2 cellular contexts compared by ENCODE assay signal in the genomic region with DNA sequence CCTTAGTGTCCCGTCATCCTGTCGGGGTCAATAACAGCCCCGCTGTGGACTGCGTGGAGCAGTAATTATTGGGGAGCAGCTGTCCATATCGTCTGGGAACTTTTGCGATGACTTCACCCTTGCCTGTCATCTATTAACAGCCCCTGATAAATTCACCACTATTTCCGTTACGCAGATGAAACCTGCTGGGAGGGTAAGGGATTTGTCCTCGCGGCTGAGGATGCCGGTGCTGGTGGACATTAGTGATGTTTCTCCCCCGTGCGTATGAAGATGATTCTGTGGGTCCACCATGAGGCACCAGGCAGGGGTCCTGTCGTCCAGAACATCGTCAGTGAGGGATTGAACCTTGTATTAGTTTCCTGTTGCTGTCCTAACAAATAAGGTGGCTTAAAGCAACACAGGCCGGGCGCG.
TF ChIP-seq lines count a peak whose summit lies in the region.

No MANE protein-coding gene starts in this region.

TF ChIP-seq in SK-N-SH, 30 proteins besides CTCF, POLR2A, EP300 and RAD21 (continued from another document):
- TF ChIP-seq, protein P1, sequence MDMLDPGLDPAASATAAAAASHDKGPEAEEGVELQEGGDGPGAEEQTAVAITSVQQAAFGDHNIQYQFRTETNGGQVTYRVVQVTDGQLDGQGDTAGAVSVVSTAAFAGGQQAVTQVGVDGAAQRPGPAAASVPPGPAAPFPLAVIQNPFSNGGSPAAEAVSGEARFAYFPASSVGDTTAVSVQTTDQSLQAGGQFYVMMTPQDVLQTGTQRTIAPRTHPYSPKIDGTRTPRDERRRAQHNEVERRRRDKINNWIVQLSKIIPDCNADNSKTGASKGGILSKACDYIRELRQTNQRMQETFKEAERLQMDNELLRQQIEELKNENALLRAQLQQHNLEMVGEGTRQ (IDR thresholded peaks at IDR 0.05; ENCODE audit: borderline replicate concordance, low read depth, low read length), result no peak
- TF ChIP-seq RCOR1 (IDR thresholded peaks at IDR 0.05; ENCODE audit: low read length) (no peak), FOSL2 (IDR thresholded peaks at IDR 0.05; ENCODE audit: borderline replicate concordance, low read depth) (no peak), RXRA (IDR thresholded peaks at IDR 0.05; ENCODE audit: borderline replicate concordance, low read depth) (no peak), POLR2AphosphoS5 (IDR thresholded peaks at IDR 0.05; ENCODE audit: low read depth, low read length) (no peak), MXI1 (IDR thresholded peaks at IDR 0.05; ENCODE audit: low read depth, low read length) (no peak), NRF1 (IDR thresholded peaks at IDR 0.05; ENCODE audit: low read depth, low read length) (no peak), FOXJ3 (CRISPR knock-in tag; IDR thresholded peaks at IDR 0.05) (no peak), EZH2phosphoT487 (IDR thresholded peaks at IDR 0.05; ENCODE audit: borderline replicate concordance, low read depth) (no peak), TAF1 (IDR thresholded peaks at IDR 0.05; ENCODE audit: borderline replicate concordance, low read depth, low read length) (no peak), TCF12 (IDR thresholded peaks at IDR 0.05) (no peak), SMC3 (IDR thresholded peaks at IDR 0.05; ENCODE audit: low read depth, low read length) (no peak), SIN3A (IDR thresholded peaks at IDR 0.05; ENCODE audit: borderline replicate concordance, low read depth, low read length) (no peak), GATA2 (CRISPR knock-in tag; IDR thresholded peaks at IDR 0.05) (no peak)
- TF ChIP-seq, protein P2, sequence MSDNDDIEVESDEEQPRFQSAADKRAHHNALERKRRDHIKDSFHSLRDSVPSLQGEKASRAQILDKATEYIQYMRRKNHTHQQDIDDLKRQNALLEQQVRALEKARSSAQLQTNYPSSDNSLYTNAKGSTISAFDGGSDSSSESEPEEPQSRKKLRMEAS (IDR thresholded peaks at IDR 0.05; ENCODE audit: low read depth), result no peak
- TF ChIP-seq, protein P3, sequence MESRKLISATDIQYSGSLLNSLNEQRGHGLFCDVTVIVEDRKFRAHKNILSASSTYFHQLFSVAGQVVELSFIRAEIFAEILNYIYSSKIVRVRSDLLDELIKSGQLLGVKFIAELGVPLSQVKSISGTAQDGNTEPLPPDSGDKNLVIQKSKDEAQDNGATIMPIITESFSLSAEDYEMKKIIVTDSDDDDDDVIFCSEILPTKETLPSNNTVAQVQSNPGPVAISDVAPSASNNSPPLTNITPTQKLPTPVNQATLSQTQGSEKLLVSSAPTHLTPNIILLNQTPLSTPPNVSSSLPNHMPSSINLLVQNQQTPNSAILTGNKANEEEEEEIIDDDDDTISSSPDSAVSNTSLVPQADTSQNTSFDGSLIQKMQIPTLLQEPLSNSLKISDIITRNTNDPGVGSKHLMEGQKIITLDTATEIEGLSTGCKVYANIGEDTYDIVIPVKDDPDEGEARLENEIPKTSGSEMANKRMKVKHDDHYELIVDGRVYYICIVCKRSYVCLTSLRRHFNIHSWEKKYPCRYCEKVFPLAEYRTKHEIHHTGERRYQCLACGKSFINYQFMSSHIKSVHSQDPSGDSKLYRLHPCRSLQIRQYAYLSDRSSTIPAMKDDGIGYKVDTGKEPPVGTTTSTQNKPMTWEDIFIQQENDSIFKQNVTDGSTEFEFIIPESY (IDR thresholded peaks at IDR 0.05; ENCODE audit: borderline replicate concordance, low read depth), result no peak
- TF ChIP-seq, protein P4, sequence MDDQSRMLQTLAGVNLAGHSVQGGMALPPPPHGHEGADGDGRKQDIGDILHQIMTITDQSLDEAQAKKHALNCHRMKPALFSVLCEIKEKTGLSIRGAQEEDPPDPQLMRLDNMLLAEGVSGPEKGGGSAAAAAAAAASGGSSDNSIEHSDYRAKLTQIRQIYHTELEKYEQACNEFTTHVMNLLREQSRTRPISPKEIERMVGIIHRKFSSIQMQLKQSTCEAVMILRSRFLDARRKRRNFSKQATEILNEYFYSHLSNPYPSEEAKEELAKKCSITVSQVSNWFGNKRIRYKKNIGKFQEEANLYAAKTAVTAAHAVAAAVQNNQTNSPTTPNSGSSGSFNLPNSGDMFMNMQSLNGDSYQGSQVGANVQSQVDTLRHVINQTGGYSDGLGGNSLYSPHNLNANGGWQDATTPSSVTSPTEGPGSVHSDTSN (IDR thresholded peaks at IDR 0.05), result no peak

TF ChIP-seq in SK-N-SH treated with all-trans-retinoic acid at 6 μM for 48 hours, 23 proteins besides CTCF, POLR2A, EP300 and RAD21 (continued from another document):
- TF ChIP-seq, protein P5, sequence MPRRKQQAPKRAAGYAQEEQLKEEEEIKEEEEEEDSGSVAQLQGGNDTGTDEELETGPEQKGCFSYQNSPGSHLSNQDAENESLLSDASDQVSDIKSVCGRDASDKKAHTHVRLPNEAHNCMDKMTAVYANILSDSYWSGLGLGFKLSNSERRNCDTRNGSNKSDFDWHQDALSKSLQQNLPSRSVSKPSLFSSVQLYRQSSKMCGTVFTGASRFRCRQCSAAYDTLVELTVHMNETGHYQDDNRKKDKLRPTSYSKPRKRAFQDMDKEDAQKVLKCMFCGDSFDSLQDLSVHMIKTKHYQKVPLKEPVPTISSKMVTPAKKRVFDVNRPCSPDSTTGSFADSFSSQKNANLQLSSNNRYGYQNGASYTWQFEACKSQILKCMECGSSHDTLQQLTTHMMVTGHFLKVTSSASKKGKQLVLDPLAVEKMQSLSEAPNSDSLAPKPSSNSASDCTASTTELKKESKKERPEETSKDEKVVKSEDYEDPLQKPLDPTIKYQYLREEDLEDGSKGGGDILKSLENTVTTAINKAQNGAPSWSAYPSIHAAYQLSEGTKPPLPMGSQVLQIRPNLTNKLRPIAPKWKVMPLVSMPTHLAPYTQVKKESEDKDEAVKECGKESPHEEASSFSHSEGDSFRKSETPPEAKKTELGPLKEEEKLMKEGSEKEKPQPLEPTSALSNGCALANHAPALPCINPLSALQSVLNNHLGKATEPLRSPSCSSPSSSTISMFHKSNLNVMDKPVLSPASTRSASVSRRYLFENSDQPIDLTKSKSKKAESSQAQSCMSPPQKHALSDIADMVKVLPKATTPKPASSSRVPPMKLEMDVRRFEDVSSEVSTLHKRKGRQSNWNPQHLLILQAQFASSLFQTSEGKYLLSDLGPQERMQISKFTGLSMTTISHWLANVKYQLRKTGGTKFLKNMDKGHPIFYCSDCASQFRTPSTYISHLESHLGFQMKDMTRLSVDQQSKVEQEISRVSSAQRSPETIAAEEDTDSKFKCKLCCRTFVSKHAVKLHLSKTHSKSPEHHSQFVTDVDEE (CRISPR knock-in tag; IDR thresholded peaks at IDR 0.05), result no peak
- no peak for TF ChIP-seq ZNF8 (CRISPR knock-in tag; IDR thresholded peaks at IDR 0.05)
- no peak for TF ChIP-seq ARNTL (CRISPR knock-in tag; IDR thresholded peaks at IDR 0.05; ENCODE audit: borderline replicate concordance, low read depth)
- no peak for TF ChIP-seq OSR1 (CRISPR knock-in tag; IDR thresholded peaks at IDR 0.05)
